Comparison of ENCODE assay signal across 14 cellular contexts in genomic region chr5:55923873-55924500, GRCh38.
DNase-seq lines count a peak whose midpoint lies in the region; ATAC-seq, FAIRE-seq and TF ChIP-seq lines count a peak whose summit lies in the region.
"Had no signal": no experiment of that assay in that cellular context is flagged by ENCODE, and none has a peak within 500 bp of the region (broad histone marks: within the 10 kb centered on the region; RNA-seq: fewer than 3 reads in every experiment).

No MANE protein-coding gene starts in this region.

- no peaks in the 10 kb centered on the region for H3K27me3 Mint-ChIP-seq in stimulated activated naive CD8-positive, alpha-beta T cell treated with anti-CD3 and anti-CD28 coated beads, Interleukin-15, amount 100 ng/mL, for 72 hours

- H3K27me3 ChIP-seq in left lung (no peaks in the 10 kb centered on the region), stomach (no peaks in the 10 kb centered on the region)
- H3K27me3 ChIP-seq: adrenal gland, right lobe of liver had no signal

- H3K4me3 ChIP-seq in left lung (peak overlapping the region in 1 of 2 donors; percentile 29), stomach (peak overlapping the region in 1 of 4 donors; percentile 35)

- intact Hi-C loops in left lung (cut with DNase I), result no loop called here
- intact Hi-C loops in stomach (cut with DNase I; ENCODE audit: low total_unique reads), result no loop called here

- 87 to 95% (median 89%) methylated on average over 9 of the region's 9 CpGs for WGBS in stomach, 5 donors

- H3K27ac ChIP-seq in VCaP (peak overlapping the region; percentile 74), left lung (peak overlapping the region; percentile 65 to 69), stomach (no peak overlapping the region)
- H3K27ac ChIP-seq: KMS-11 had no signal

- no peaks in the 10 kb centered on the region for H3K9me3 ChIP-seq in left lung
- H3K9me3 ChIP-seq in stomach, result no peaks in the 10 kb centered on the region
- H3K9me3 ChIP-seq: adrenal gland, right lobe of liver, SK-N-SH had no signal

- no peak for TF ChIP-seq POLR2A in stomach (IDR thresholded peaks at IDR 0.05)
- no peak for TF ChIP-seq POLR2A in GM12892 (IDR thresholded peaks at IDR 0.05; ENCODE audit: low read depth, low read length)

- no peaks in the 10 kb centered on the region for H3K9me3 Mint-ChIP-seq in stimulated activated naive CD8-positive, alpha-beta T cell treated with anti-CD3 and anti-CD28 coated beads, Interleukin-15, amount 100 ng/mL, for 72 hours

- no peak for DNase-seq in stimulated activated naive CD8-positive, alpha-beta T cell treated with anti-CD3 and anti-CD28 coated beads, Interleukin-15, amount 100 ng/mL, for 72 hours
- no peak for DNase-seq in stimulated activated naive CD8-positive, alpha-beta T cell treated with anti-CD3 and anti-CD28 coated beads, Interleukin-15, Interleukin-2, amounts not matched to agents 100 U/mL and 50 U/mL, for 24 hours
- DNase-seq in left lung, result no peak
- DNase-seq in stomach, result no peak
- no peak for DNase-seq in SW 1271 (lab: John Stamatoyannopoulos, UW)
- no peak for DNase-seq in GM12892 (ENCODE audit: insufficient read length)
- DNase-seq: activated CD4-positive, alpha-beta T cell treated with anti-CD3 and anti-CD28 coated beads for 1 hour; foreskin fibroblast; NCI-H2029 treated with DMSO at 0.1 percent for 48 hours; SK-N-SH had no signal

- TF ChIP-seq CTCF in VCaP (conservative IDR thresholded peaks at IDR 0.05) (no peak), left lung (IDR thresholded peaks at IDR 0.05) (no peak), stomach (IDR thresholded peaks at IDR 0.05) (no peak)

- TF ChIP-seq EP300 in stomach (IDR thresholded peaks at IDR 0.05), result no peak

- no peaks in the 10 kb centered on the region for H3K36me3 ChIP-seq in left lung
- no peaks in the 10 kb centered on the region for H3K36me3 ChIP-seq in stomach
- H3K36me3 ChIP-seq: adrenal gland, right lobe of liver had no signal

- ATAC-seq in stimulated activated naive CD8-positive, alpha-beta T cell treated with anti-CD3 and anti-CD28 coated beads, Interleukin-15, amount 100 ng/mL, for 72 hours, result peak; percentile 52
- no peak for ATAC-seq in stimulated activated naive CD8-positive, alpha-beta T cell treated with anti-CD3 and anti-CD28 coated beads, Interleukin-15, Interleukin-2, amounts not matched to agents 100 U/mL and 50 U/mL, for 24 hours
- no peak for ATAC-seq in left lung

- H3K4me1 ChIP-seq in left lung (peaks cover 0 to 14% of the 10 kb centered on the region in 2 donors), stomach (peaks cover 0 to 4% (median 0%) of the 10 kb centered on the region in 4 donors)
- H3K4me1 ChIP-seq: adrenal gland, right lobe of liver had no signal

- H3K4me1 Mint-ChIP-seq in stimulated activated naive CD8-positive, alpha-beta T cell treated with anti-CD3 and anti-CD28 coated beads, Interleukin-15, amount 100 ng/mL, for 72 hours, result peaks cover 34% of the 10 kb centered on the region

- H3K27ac Mint-ChIP-seq in stimulated activated naive CD8-positive, alpha-beta T cell treated with anti-CD3 and anti-CD28 coated beads, Interleukin-15, amount 100 ng/mL, for 72 hours, result peak overlapping the region; percentile 10 to 92

- no peak for FAIRE-seq in GM12892 (lab: Jason Lieb, UNC)

- peak overlapping the region in 1 of 2 donors; percentile 95 for H3K4me3 Mint-ChIP-seq in stimulated activated naive CD8-positive, alpha-beta T cell treated with anti-CD3 and anti-CD28 coated beads, Interleukin-15, amount 100 ng/mL, for 72 hours

Comparison
In these comparisons a context has a peak if more than half of its experiments do, and no peak if none do; other contexts are left out.
1. H3K27ac ChIP-seq: peak in VCaP (single experiment) and left lung (2 of 2); none in stomach (0 of 5).